28 cellular contexts compared by ENCODE assay signal in the genomic region with DNA sequence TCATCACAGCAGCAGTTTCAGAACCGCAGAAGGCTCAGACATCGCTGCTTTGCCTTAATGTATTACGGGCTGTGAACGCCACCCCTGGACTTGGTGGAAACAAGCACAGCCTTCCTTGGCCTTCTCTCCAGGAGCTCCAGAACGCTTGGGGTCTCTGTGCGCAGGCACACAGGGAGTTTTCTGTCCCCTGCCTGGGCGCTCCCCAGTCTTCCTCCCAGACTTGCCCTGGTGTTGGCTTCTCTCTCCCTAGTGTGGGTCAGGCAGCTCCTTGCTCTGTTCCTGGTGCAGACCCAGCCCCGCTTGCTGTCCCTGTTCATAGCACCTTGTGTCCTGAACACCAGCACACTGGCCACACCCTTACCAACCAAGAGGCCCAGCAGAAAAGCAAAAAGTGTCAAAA.
"Had no signal": no experiment of that assay in that cellular context is flagged by ENCODE, and none has a peak within 500 bp of the region (broad histone marks: within the 10 kb centered on the region; RNA-seq: fewer than 3 reads in every experiment).

No MANE protein-coding gene starts in this region.

- H2AFZ ChIP-seq: parathyroid adenoma had no signal

- H3K4me3 Mint-ChIP-seq: activated CD4-positive, alpha-beta T cell treated with anti-CD3 and anti-CD28 coated beads for 36 hours; activated CD8-positive, alpha-beta memory T cell treated with anti-CD3 and anti-CD28 coated beads, Interleukin-2, amount 10 ng/mL, durations not matched to agents 7 days and 5 days; activated CD8-positive, alpha-beta T cell treated with anti-CD3 and anti-CD28 coated beads, Interleukin-2, amount 10 ng/mL, durations not matched to agents 7 days and 5 days; activated naive CD4-positive, alpha-beta T cell treated with anti-CD3 and anti-CD28 coated beads, Interleukin-2, amount 10 ng/mL, durations not matched to agents 7 days and 5 days; activated naive CD8-positive, alpha-beta T cell treated with anti-CD3 and anti-CD28 coated beads, Interleukin-2, amount 50 U/mL, for 24 hours; activated T-helper 1 cell treated with anti-CD3 and anti-CD28 coated beads, Interleukin-12 subunit alpha, Interleukin-12 subunit beta, Interleukin-2, Interleukin-4 antibody, amounts not matched to agents 30 ng/mL and 10 ng/mL and 1 ng/mL, durations not matched to agents 14 hours and 24 hours and 36 hours; immature natural killer cell; mesothelial cell of epicardium; naive B cell; nephron progenitor cell had no signal

- H3K36me3 Mint-ChIP-seq: mesothelial cell of epicardium, naive B cell had no signal

- H3K9me3 Mint-ChIP-seq: activated naive CD4-positive, alpha-beta T cell treated with anti-CD3 and anti-CD28 coated beads, Interleukin-2, amount 10 ng/mL, durations not matched to agents 7 days and 5 days; activated naive CD8-positive, alpha-beta T cell treated with anti-CD3 and anti-CD28 coated beads, Interleukin-2, amount 50 U/mL, for 24 hours; activated T-helper 1 cell treated with anti-CD3 and anti-CD28 coated beads, Interleukin-12 subunit alpha, Interleukin-12 subunit beta, Interleukin-2, Interleukin-4 antibody, amounts not matched to agents 30 ng/mL and 10 ng/mL and 1 ng/mL, durations not matched to agents 14 hours and 24 hours and 36 hours; immature natural killer cell; mesothelial cell of epicardium; naive B cell; nephron progenitor cell had no signal

- H3K27me3 ChIP-seq: breast epithelium, colonic mucosa, heart left ventricle, sigmoid colon, testis, transverse colon, uterus had no signal

- H3K27ac ChIP-seq: breast epithelium, colonic mucosa, heart left ventricle, parathyroid adenoma, psoas muscle, sigmoid colon, testis, transverse colon, uterus had no signal

- DNase-seq: activated CD4-positive, alpha-beta T cell treated with anti-CD3 and anti-CD28 coated beads for 36 hours; activated CD4-positive, CD25-positive, alpha-beta regulatory T cell; activated CD8-positive, alpha-beta T cell treated with anti-CD3 and anti-CD28 coated beads, Interleukin-2, amount 10 ng/mL, durations not matched to agents 7 days and 5 days; activated effector memory CD4-positive, alpha-beta T cell treated with anti-CD3 and anti-CD28 coated beads, Interleukin-2, amount 50 U/mL, for 16 hours; activated naive CD4-positive, alpha-beta T cell treated with anti-CD3 and anti-CD28 coated beads, Interleukin-2, amount 10 ng/mL, durations not matched to agents 7 days and 5 days; activated naive CD8-positive, alpha-beta T cell treated with anti-CD3 and anti-CD28 coated beads, Interleukin-2, amount 50 U/mL, for 24 hours; amygdala; colonic mucosa; heart left ventricle; hypothalamus; immature natural killer cell; kidney; naive B cell; nephron progenitor cell; psoas muscle; sigmoid colon; stimulated activated CD4-positive, alpha-beta T cell treated with anti-CD3 and anti-CD28 coated beads, Interleukin-1b, Interleukin-23, amount 100 ng/mL, for 48 hours; stimulated activated naive CD4-positive, alpha-beta T cell; T-helper 1 cell; testis; transverse colon; uterus had no signal

- H3K79me2 ChIP-seq: parathyroid adenoma had no signal

- H3K4me1 ChIP-seq: breast epithelium, colonic mucosa, parathyroid adenoma, psoas muscle, transverse colon, uterus had no signal

- H3K36me3 ChIP-seq: breast epithelium, colonic mucosa, transverse colon, uterus had no signal

- H3K4me3 ChIP-seq: breast epithelium, colonic mucosa, heart left ventricle, psoas muscle, sigmoid colon, smooth muscle cell, testis, transverse colon, uterus had no signal

- H3K4me1 Mint-ChIP-seq: mesothelial cell of epicardium had no signal

- H3K4me2 ChIP-seq: smooth muscle cell had no signal

- ATAC-seq: activated CD4-positive, alpha-beta T cell treated with anti-CD3 and anti-CD28 coated beads for 36 hours; activated CD8-positive, alpha-beta memory T cell treated with anti-CD3 and anti-CD28 coated beads, Interleukin-2, amount 10 ng/mL, durations not matched to agents 7 days and 5 days; activated CD8-positive, alpha-beta T cell treated with anti-CD3 and anti-CD28 coated beads, Interleukin-2, amount 10 ng/mL, durations not matched to agents 7 days and 5 days; activated naive CD8-positive, alpha-beta T cell treated with anti-CD3 and anti-CD28 coated beads, Interleukin-2, amount 50 U/mL, for 24 hours; heart left ventricle; psoas muscle had no signal

- H3K9ac ChIP-seq: parathyroid adenoma had no signal

- H3K27me3 Mint-ChIP-seq: activated CD4-positive, alpha-beta T cell treated with anti-CD3 and anti-CD28 coated beads for 36 hours; activated CD8-positive, alpha-beta memory T cell treated with anti-CD3 and anti-CD28 coated beads, Interleukin-2, amount 10 ng/mL, durations not matched to agents 7 days and 5 days; activated naive CD4-positive, alpha-beta T cell treated with anti-CD3 and anti-CD28 coated beads, Interleukin-2, amount 10 ng/mL, durations not matched to agents 7 days and 5 days; activated naive CD8-positive, alpha-beta T cell treated with anti-CD3 and anti-CD28 coated beads, Interleukin-2, amount 50 U/mL, for 24 hours; naive B cell had no signal

- H3K9me3 ChIP-seq: breast epithelium, colonic mucosa, heart left ventricle, psoas muscle, sigmoid colon, testis, transverse colon, uterus had no signal

- H3K27ac Mint-ChIP-seq: activated CD4-positive, alpha-beta T cell treated with anti-CD3 and anti-CD28 coated beads for 36 hours; activated CD8-positive, alpha-beta memory T cell treated with anti-CD3 and anti-CD28 coated beads, Interleukin-2, amount 10 ng/mL, durations not matched to agents 7 days and 5 days; activated naive CD4-positive, alpha-beta T cell treated with anti-CD3 and anti-CD28 coated beads, Interleukin-2, amount 10 ng/mL, durations not matched to agents 7 days and 5 days; activated naive CD8-positive, alpha-beta T cell treated with anti-CD3 and anti-CD28 coated beads, Interleukin-2, amount 50 U/mL, for 24 hours; activated T-helper 1 cell treated with anti-CD3 and anti-CD28 coated beads, Interleukin-12 subunit alpha, Interleukin-12 subunit beta, Interleukin-2, Interleukin-4 antibody, amounts not matched to agents 30 ng/mL and 10 ng/mL and 1 ng/mL, durations not matched to agents 14 hours and 24 hours and 36 hours; immature natural killer cell; mesothelial cell of epicardium; nephron progenitor cell had no signal
